ENCODE assay signal across 1 cellular context in the genomic region with DNA sequence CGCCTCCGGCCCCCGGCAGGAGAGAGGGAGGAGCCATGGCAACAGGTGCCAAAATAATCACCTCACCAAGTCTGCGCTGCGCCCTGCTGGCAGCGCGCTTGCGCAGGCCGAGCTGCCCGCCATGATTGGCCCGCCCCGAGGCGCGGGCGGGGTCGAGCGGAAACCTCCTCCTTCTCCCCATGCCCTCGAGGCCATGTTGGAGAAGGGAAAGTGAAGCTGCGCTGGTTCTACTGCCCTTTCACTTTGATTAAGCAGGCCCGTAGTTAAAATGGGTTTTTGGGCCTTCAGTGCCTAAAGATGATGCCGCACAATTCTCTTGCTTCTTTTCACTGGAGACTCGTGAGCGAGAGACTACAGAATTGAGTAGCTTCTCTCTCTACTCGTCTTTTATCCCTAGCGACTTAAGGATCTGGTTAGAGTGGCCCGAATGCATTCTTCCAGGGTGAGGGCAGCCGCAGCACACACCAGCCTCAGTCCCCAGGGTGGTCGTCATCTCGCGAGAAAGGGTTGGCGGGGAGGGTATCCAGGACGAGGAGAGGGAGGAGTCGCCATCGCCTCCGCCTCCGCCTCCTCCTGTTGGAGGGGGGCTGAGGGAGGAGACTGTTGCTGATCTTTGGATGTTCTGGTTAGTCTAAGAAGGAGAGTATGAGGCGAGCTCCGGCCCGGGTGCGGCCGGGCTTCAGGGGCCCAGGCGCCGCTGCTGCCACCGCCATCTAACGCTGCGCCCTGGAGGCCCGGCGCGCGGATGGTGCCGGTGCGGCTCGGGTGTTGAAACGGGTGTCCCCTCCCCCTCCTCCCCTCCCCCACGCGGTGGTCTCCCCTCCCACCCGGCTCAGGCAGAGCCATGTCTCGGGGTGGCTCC.
TF ChIP-seq lines count a peak whose summit lies in the region.

A gene with protein sequence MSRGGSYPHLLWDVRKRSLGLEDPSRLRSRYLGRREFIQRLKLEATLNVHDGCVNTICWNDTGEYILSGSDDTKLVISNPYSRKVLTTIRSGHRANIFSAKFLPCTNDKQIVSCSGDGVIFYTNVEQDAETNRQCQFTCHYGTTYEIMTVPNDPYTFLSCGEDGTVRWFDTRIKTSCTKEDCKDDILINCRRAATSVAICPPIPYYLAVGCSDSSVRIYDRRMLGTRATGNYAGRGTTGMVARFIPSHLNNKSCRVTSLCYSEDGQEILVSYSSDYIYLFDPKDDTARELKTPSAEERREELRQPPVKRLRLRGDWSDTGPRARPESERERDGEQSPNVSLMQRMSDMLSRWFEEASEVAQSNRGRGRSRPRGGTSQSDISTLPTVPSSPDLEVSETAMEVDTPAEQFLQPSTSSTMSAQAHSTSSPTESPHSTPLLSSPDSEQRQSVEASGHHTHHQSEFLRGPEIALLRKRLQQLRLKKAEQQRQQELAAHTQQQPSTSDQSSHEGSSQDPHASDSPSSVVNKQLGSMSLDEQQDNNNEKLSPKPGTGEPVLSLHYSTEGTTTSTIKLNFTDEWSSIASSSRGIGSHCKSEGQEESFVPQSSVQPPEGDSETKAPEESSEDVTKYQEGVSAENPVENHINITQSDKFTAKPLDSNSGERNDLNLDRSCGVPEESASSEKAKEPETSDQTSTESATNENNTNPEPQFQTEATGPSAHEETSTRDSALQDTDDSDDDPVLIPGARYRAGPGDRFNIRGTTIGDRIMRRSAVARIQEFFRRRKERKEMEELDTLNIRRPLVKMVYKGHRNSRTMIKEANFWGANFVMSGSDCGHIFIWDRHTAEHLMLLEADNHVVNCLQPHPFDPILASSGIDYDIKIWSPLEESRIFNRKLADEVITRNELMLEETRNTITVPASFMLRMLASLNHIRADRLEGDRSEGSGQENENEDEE (plus strand): TSS at position 616 of the 862 bp plus-strand sequence. CDS start 229 bp downstream, at position 845.

TF ChIP-seq in K562, 482 proteins besides CTCF, POLR2A, EP300 and RAD21 (continued from another document and continues in another):
- TF ChIP-seq, protein P1, sequence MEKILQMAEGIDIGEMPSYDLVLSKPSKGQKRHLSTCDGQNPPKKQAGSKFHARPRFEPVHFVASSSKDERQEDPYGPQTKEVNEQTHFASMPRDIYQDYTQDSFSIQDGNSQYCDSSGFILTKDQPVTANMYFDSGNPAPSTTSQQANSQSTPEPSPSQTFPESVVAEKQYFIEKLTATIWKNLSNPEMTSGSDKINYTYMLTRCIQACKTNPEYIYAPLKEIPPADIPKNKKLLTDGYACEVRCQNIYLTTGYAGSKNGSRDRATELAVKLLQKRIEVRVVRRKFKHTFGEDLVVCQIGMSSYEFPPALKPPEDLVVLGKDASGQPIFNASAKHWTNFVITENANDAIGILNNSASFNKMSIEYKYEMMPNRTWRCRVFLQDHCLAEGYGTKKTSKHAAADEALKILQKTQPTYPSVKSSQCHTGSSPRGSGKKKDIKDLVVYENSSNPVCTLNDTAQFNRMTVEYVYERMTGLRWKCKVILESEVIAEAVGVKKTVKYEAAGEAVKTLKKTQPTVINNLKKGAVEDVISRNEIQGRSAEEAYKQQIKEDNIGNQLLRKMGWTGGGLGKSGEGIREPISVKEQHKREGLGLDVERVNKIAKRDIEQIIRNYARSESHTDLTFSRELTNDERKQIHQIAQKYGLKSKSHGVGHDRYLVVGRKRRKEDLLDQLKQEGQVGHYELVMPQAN (IDR thresholded peaks at IDR 0.05; ENCODE audit: borderline replicate concordance): peak; percentile 48; the same call in 1 of the 2 replicates
- no peak for TF ChIP-seq SMAD1 (IDR thresholded peaks at IDR 0.05; ENCODE audit: low read depth, low read length, partially characterized antibody)
- no peak for TF ChIP-seq MAFG (tag; conservative IDR thresholded peaks at IDR 0.05)
- no peak for TF ChIP-seq ZNF197 (CRISPR knock-in tag; IDR thresholded peaks at IDR 0.05; ENCODE audit: low read depth)
- TF ChIP-seq, protein P2, sequence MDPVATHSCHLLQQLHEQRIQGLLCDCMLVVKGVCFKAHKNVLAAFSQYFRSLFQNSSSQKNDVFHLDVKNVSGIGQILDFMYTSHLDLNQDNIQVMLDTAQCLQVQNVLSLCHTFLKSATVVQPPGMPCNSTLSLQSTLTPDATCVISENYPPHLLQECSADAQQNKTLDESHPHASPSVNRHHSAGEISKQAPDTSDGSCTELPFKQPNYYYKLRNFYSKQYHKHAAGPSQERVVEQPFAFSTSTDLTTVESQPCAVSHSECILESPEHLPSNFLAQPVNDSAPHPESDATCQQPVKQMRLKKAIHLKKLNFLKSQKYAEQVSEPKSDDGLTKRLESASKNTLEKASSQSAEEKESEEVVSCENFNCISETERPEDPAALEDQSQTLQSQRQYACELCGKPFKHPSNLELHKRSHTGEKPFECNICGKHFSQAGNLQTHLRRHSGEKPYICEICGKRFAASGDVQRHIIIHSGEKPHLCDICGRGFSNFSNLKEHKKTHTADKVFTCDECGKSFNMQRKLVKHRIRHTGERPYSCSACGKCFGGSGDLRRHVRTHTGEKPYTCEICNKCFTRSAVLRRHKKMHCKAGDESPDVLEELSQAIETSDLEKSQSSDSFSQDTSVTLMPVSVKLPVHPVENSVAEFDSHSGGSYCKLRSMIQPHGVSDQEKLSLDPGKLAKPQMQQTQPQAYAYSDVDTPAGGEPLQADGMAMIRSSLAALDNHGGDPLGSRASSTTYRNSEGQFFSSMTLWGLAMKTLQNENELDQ (CRISPR knock-in tag; IDR thresholded peaks at IDR 0.05; ENCODE audit: borderline replicate concordance): no peak; the same call in 1 of the 2 replicates
- no peak for TF ChIP-seq SMARCC2 (IDR thresholded peaks at IDR 0.05; ENCODE audit: low read depth)
- TF ChIP-seq ZNF408 (CRISPR knock-in tag; IDR thresholded peaks at IDR 0.05; ENCODE audit: low read depth): no peak
- peak; percentile 23; the same call in 1 of the 2 replicates for TF ChIP-seq MTA1 (IDR thresholded peaks at IDR 0.05; ENCODE audit: borderline replicate concordance)
- TF ChIP-seq, protein P3, sequence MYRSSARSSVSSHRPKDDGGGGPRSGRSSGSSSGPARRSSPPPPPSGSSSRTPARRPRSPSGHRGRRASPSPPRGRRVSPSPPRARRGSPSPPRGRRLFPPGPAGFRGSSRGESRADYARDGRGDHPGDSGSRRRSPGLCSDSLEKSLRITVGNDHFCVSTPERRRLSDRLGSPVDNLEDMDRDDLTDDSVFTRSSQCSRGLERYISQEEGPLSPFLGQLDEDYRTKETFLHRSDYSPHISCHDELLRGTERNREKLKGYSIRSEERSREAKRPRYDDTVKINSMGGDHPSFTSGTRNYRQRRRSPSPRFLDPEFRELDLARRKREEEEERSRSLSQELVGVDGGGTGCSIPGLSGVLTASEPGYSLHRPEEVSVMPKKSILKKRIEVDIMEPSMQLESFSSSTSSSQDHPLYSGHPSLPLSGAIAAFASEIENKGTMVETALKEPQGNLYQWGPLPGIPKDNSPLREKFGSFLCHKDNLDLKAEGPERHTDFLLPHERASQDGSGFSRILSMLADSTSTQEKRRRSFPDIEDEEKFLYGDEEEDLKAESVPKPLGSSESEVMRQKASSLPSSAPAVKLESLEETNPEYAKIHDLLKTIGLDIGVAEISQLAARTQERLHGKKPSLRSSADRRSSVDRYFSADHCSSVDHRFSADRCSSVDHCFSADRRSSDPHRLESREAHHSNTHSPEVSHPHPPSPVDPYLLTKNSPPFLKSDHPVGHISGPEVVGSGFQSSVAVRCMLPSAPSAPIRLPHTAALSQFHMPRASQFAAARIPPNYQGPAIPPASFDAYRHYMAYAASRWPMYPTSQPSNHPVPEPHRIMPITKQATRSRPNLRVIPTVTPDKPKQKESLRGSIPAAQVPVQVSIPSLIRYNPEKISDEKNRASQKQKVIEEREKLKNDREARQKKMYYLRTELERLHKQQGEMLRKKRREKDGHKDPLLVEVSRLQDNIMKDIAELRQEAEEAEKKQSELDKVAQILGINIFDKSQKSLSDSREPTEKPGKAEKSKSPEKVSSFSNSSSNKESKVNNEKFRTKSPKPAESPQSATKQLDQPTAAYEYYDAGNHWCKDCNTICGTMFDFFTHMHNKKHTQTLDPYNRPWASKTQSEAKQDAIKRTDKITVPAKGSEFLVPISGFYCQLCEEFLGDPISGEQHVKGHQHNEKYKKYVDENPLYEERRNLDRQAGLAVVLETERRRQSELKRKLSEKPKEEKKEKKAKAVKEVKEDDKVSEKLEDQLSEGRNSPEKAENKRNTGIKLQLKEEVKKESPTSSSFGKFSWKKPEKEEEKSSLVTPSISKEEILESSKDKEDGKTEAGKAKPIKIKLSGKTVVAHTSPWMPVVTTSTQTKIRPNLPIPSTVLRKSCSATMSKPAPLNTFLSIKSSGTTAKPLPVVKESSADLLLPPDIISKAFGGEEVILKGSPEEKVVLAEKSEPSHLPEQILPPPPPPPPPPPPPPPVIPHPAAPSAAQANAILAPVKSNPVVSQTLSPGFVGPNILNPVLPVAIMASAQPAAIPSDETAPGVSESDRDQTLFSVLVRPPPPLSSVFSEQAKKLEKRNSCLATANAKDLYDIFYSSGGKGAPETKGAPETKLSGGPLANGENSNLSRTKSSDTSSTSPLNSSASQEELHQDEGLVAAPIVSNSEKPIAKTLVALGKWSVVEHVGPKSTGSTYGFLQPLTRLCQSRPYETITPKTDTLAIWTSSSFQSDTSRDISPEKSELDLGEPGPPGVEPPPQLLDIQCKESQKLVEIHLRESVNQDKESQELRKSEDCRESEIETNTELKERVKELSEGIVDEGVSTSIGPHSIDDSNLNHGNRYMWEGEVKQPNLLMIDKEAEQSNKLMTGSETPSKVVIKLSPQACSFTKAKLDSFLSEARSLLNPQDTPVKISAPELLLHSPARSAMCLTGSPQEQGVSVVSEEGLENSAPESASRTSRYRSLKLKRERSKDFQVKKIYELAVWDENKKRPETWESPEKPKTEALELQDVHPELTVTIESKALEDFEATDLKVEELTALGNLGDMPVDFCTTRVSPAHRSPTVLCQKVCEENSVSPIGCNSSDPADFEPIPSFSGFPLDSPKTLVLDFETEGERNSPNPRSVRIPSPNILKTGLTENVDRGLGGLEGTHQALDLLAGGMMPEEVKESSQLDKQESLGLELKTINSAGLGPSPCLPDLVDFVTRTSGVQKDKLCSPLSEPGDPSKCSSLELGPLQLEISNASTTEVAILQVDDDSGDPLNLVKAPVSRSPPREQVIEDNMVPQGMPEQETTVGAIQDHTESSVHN (IDR thresholded peaks at IDR 0.05; ENCODE audit: borderline replicate concordance in 1 of 2, low read depth in 1 of 2): no peak
- 0 out of 2 replicates have a peak, but pooled peaks have one; percentile 30 for TF ChIP-seq MEF2D (tag; conservative IDR thresholded peaks at IDR 0.05; ENCODE audit: low read depth)
- no peak for TF ChIP-seq ZNF24 (IDR thresholded peaks at IDR 0.05)
- TF ChIP-seq RBM17 (IDR thresholded peaks at IDR 0.05; ENCODE audit: borderline replicate concordance, low read depth, low read length): no peak
- 0 out of 2 replicates have a peak, but pooled peaks have one; percentile 63 for TF ChIP-seq ZNF75A (CRISPR knock-in tag; IDR thresholded peaks at IDR 0.05)
- TF ChIP-seq RBBP5 (IDR thresholded peaks at IDR 0.05; ENCODE audit: borderline replicate concordance, insufficient read depth, low read length, poor library complexity, severe bottlenecking): no peak
- no peak for TF ChIP-seq CAMTA2 (CRISPR knock-in tag; conservative IDR thresholded peaks at IDR 0.05)
- no peak for TF ChIP-seq CREBBP (IDR thresholded peaks at IDR 0.05; ENCODE audit: low read depth, low read length)
- peak; percentile 66; the same call in 1 of the 2 replicates for TF ChIP-seq HMG20A (CRISPR knock-in tag; conservative IDR thresholded peaks at IDR 0.05)
- peak; percentile 95 for TF ChIP-seq TBP (optimal IDR thresholded peaks at IDR 0.05; ENCODE audit: low read depth, low read length)
- no peak; the same call in 1 of the 2 replicates for TF ChIP-seq ZBTB1 (CRISPR knock-in tag; IDR thresholded peaks at IDR 0.05; ENCODE audit: borderline replicate concordance, low read depth)
- TF ChIP-seq TEAD4 (IDR thresholded peaks at IDR 0.05; ENCODE audit: low read length): no peak; the same call in 1 of the 2 replicates
- no peak for TF ChIP-seq TEAD4 (CRISPR knock-in tag; IDR thresholded peaks at IDR 0.05; ENCODE audit: borderline replicate concordance)
- TF ChIP-seq, protein P4, sequence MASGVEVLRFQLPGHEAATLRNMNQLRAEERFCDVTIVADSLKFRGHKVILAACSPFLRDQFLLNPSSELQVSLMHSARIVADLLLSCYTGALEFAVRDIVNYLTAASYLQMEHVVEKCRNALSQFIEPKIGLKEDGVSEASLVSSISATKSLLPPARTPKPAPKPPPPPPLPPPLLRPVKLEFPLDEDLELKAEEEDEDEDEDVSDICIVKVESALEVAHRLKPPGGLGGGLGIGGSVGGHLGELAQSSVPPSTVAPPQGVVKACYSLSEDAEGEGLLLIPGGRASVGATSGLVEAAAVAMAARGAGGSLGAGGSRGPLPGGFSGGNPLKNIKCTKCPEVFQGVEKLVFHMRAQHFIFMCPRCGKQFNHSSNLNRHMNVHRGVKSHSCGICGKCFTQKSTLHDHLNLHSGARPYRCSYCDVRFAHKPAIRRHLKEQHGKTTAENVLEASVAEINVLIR (CRISPR knock-in tag; IDR thresholded peaks at IDR 0.05): no peak
